In genomic region chr17:80705988-80706387, GRCh38 we compare ENCODE assay signal across 17 cellular contexts.
DNase-seq lines count a peak whose midpoint lies in the region; ATAC-seq and TF ChIP-seq lines count a peak whose summit lies in the region.
"Had no signal": no experiment of that assay in that cellular context is flagged by ENCODE, and none has a peak within 500 bp of the region (broad histone marks: within the 10 kb centered on the region; RNA-seq: fewer than 3 reads in every experiment).

No MANE protein-coding gene starts in this region.

- H2AFZ ChIP-seq in smooth muscle cell (ENCODE audit: low read depth), result no peak overlapping the region

- H3K4me1 Mint-ChIP-seq in activated naive CD4-positive, alpha-beta T cell treated with anti-CD3 and anti-CD28 coated beads, Interleukin-2, amount 50 U/mL, for 24 hours, result peaks cover 70% of the 10 kb centered on the region

- H3K79me2 ChIP-seq in smooth muscle cell (ENCODE audit: low read depth), result peaks cover 37% of the 10 kb centered on the region

- 67% methylated on average over 5 of the region's 5 CpGs for WGBS in smooth muscle cell (ENCODE audit: low lambda C conversion rate)

- peak overlapping the region; percentile 7 for H3K4me3 Mint-ChIP-seq in activated naive CD4-positive, alpha-beta T cell treated with anti-CD3 and anti-CD28 coated beads, Interleukin-2, amount 50 U/mL, for 24 hours

- no peaks in the 10 kb centered on the region for H3K9me3 Mint-ChIP-seq in activated naive CD4-positive, alpha-beta T cell treated with anti-CD3 and anti-CD28 coated beads, Interleukin-2, amount 50 U/mL, for 24 hours
- H3K9me3 Mint-ChIP-seq in activated naive CD4-positive, alpha-beta T cell treated with anti-CD3 and anti-CD28 coated beads, Interleukin-2, amount 50 U/mL, for 72 hours, result peaks cover 3 to 5% of the 10 kb centered on the region in 2 donors

- H3K36me3 ChIP-seq in smooth muscle cell (ENCODE audit: low read depth), result no peaks in the 10 kb centered on the region
- peaks cover 0 to 17% of the 10 kb centered on the region in 2 donors for H3K36me3 ChIP-seq in left lung

- no peaks in the 10 kb centered on the region for H3F3A ChIP-seq in smooth muscle cell (ENCODE audit: low read depth)

- H3K4me1 ChIP-seq in smooth muscle cell (ENCODE audit: low read depth) (no peaks in the 10 kb centered on the region), left lung (peaks cover 0 to 12% of the 10 kb centered on the region in 2 donors)

- H3K9me3 ChIP-seq in smooth muscle cell (replicated peaks; ENCODE audit: low read depth) (no peaks in the 10 kb centered on the region), left lung (no peaks in the 10 kb centered on the region)
- H3K9me3 ChIP-seq: body of pancreas, suprapubic skin had no signal

- H4K20me1 ChIP-seq in smooth muscle cell (ENCODE audit: low read depth), result peaks cover 59% of the 10 kb centered on the region

- TF ChIP-seq CTCF in dorsolateral prefrontal cortex (IDR thresholded peaks at IDR 0.05 in 54 of 56, conservative IDR thresholded peaks at IDR 0.05 in 2 of 56; ENCODE audit: low read depth in 1 of 56, partially characterized antibody in 56 of 56) (no peak), smooth muscle cell (IDR thresholded peaks at IDR 0.05; ENCODE audit: borderline replicate concordance, insufficient read depth, poor library complexity, severe bottlenecking) (no peak), left lung (IDR thresholded peaks at IDR 0.05) (no peak)

- peak overlapping the region; percentile 55 for H3K27ac Mint-ChIP-seq in activated naive CD4-positive, alpha-beta T cell treated with anti-CD3 and anti-CD28 coated beads, Interleukin-2, amount 50 U/mL, for 24 hours
- peak overlapping the region in 1 of 2 donors; percentile 37 for H3K27ac Mint-ChIP-seq in activated naive CD4-positive, alpha-beta T cell treated with anti-CD3 and anti-CD28 coated beads, Interleukin-2, amount 50 U/mL, for 72 hours

- no peaks in the 10 kb centered on the region for H3K27me3 ChIP-seq in dorsolateral prefrontal cortex
- H3K27me3 ChIP-seq in smooth muscle cell (ENCODE audit: low read depth), result no peaks in the 10 kb centered on the region
- no peaks in the 10 kb centered on the region for H3K27me3 ChIP-seq in left lung
- H3K27me3 ChIP-seq: body of pancreas, suprapubic skin had no signal

- DNase-seq in activated naive CD4-positive, alpha-beta T cell treated with anti-CD3 and anti-CD28 coated beads, Interleukin-2, amount 50 U/mL, for 72 hours (ENCODE audit: low spot score in 2 of 2), result no peak
- DNase-seq in NCI-H446 treated with DMSO at 0.1 percent for 48 hours (lab: John Stamatoyannopoulos, UW), result peak; percentile 25
- no peak for DNase-seq in dorsolateral prefrontal cortex
- DNase-seq in smooth muscle cell (lab: John Stamatoyannopoulos, UW; ENCODE audit: unreplicated experiment), result no peak
- no peak for DNase-seq in left lung
- no peak for DNase-seq in KG1 (lab: John Stamatoyannopoulos, UW)
- DNase-seq: activated naive CD4-positive, alpha-beta T cell treated with Interleukin-2 at 50 U/mL for 16 hours; body of pancreas; GF-D8; GOT3; NCI-H1694 treated with DMSO at 0.1 percent for 48 hours; NCI-H524 treated with DMSO at 0.1 percent for 48 hours; OCI-M1 had no signal

- no peak for ATAC-seq in activated naive CD4-positive, alpha-beta T cell treated with anti-CD3 and anti-CD28 coated beads, Interleukin-2, amount 50 U/mL, for 72 hours
- no peak for ATAC-seq in HG03460 (IDR thresholded peaks at IDR 0.05; ENCODE audit: unreplicated experiment)
- ATAC-seq in left lung, result no peak
- ATAC-seq: body of pancreas, SK-N-SH treated with all-trans-retinoic acid at 6 μM for 48 hours had no signal

- H3K4me3 ChIP-seq in dorsolateral prefrontal cortex (no peak overlapping the region), smooth muscle cell (no peak overlapping the region), left lung (no peak overlapping the region)
- H3K4me3 ChIP-seq: body of pancreas, suprapubic skin had no signal

- intact Hi-C loops in dorsolateral prefrontal cortex (cut with DNase I) (no loop called here), left lung (cut with DNase I) (no loop called here)

- H3K36me3 Mint-ChIP-seq in activated naive CD4-positive, alpha-beta T cell treated with anti-CD3 and anti-CD28 coated beads, Interleukin-2, amount 50 U/mL, for 24 hours, result peaks cover 20% of the 10 kb centered on the region
- H3K36me3 Mint-ChIP-seq in activated naive CD4-positive, alpha-beta T cell treated with anti-CD3 and anti-CD28 coated beads, Interleukin-2, amount 50 U/mL, for 72 hours, result peaks cover 36 to 54% of the 10 kb centered on the region in 2 donors

- H3K4me2 ChIP-seq in smooth muscle cell, result peak overlapping the region; percentile 14

- H3K27me3 Mint-ChIP-seq in activated naive CD4-positive, alpha-beta T cell treated with anti-CD3 and anti-CD28 coated beads, Interleukin-2, amount 50 U/mL, for 24 hours, result no peaks in the 10 kb centered on the region

- H3K27ac ChIP-seq in dorsolateral prefrontal cortex (peak overlapping the region in 47 of 59 donors; percentile 3 to 89 (median 72)), smooth muscle cell (ENCODE audit: low read depth) (no peak overlapping the region), left lung (no peak overlapping the region)
- H3K27ac ChIP-seq: body of pancreas, suprapubic skin had no signal

- H3K9ac ChIP-seq in smooth muscle cell (ENCODE audit: low read depth), result no peak overlapping the region

Comparison
In these comparisons a context has a peak if more than half of its experiments do, and no peak if none do; other contexts are left out.
1. H3K27ac ChIP-seq: peak in dorsolateral prefrontal cortex (47 of 59); none in smooth muscle cell (single experiment) and left lung (0 of 2).